ENCODE assay signal across 1 cellular context in the genomic region with DNA sequence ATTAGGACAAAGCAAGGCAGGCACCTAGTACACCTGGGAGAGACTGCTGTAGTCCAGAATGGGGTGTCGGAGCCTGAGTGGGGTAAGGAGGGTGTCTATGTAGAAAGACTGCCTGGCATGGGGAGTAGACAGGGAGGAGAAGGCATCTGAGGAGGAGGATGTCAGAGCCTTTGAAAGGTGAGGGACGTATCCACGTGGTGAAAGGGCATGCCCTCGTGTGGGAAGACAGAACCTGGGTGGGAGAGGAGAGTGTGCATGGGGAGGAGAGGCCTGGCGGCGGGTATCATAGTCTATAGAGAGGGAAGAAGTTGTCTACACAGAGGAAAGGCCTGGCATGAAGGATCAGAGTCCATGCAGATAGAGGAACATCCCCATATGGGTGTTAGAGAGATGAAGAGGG.
TF ChIP-seq lines count a peak whose summit lies in the region.

No MANE protein-coding gene starts in this region.

TF ChIP-seq in HepG2, 621 proteins besides CTCF, POLR2A, EP300 and RAD21 (continued from another document):
- TF ChIP-seq, protein P1, sequence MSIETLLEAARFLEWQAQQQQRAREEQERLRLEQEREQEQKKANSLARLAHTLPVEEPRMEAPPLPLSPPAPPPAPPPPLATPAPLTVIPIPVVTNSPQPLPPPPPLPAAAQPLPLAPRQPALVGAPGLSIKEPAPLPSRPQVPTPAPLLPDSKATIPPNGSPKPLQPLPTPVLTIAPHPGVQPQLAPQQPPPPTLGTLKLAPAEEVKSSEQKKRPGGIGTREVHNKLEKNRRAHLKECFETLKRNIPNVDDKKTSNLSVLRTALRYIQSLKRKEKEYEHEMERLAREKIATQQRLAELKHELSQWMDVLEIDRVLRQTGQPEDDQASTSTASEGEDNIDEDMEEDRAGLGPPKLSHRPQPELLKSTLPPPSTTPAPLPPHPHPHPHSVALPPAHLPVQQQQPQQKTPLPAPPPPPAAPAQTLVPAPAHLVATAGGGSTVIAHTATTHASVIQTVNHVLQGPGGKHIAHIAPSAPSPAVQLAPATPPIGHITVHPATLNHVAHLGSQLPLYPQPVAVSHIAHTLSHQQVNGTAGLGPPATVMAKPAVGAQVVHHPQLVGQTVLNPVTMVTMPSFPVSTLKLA (IDR thresholded peaks at IDR 0.05) = peak; percentile 97
- no peak for TF ChIP-seq ZC3H13 (CRISPR knock-in tag; IDR thresholded peaks at IDR 0.05)
